In the genomic region with DNA sequence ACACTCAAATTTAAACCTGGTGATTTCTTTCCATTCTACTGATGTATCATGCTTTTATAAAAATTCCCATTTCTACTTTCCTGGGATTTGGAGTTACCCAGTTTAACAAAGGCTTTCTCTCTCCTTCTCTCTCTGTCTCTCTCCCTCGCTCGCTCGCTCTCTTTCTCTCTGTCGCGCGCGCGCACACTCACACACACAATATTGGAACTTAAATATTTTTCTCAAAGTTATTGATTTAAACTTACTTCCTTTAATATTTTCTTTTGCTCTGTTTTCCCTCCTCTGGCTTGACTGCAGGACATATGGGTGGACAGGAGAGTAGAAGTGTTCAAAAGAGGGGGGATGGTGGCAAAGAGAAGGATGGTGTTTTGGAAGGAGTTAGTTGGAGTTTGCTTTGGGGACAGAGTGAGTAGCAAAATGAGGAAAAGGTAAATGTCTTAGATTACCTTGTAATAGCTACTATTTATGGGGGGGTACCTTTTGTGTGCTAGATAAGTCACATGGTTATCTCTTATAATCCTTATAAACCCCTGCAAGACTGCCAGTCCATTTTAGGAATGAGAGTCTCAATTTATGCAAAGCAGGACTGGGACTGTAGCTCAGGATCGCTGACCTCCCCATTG, we compare ENCODE assay signal across 8 cellular contexts.
DNase-seq lines count a peak whose midpoint lies in the region; ATAC-seq and TF ChIP-seq lines count a peak whose summit lies in the region.

No MANE protein-coding gene starts in this region.

- no peaks in the 10 kb centered on the region for H3K36me3 ChIP-seq in mucosa of stomach (ENCODE audit: control insufficient read depth, insufficient read depth, low read length)

- peak overlapping the region; percentile 80 for H3K4me3 ChIP-seq in GM12865 (ENCODE audit: low read depth, low read length)
- H3K4me3 ChIP-seq in choroid plexus epithelial cell (ENCODE audit: low read depth, low read length), result peak overlapping the region; percentile 99
- H3K4me3 ChIP-seq in mucosa of stomach (ENCODE audit: low read length), result peak overlapping the region; percentile 44

- H3K9ac ChIP-seq in mucosa of stomach (ENCODE audit: low read length), result peak overlapping the region; percentile 98

- TF ChIP-seq CTCF in GM12865 (IDR thresholded peaks at IDR 0.05; ENCODE audit: insufficient read depth, low read depth, low read length, missing control alignments) (no peak), choroid plexus epithelial cell (conservative IDR thresholded peaks at IDR 0.05; ENCODE audit: low read depth, low read length) (no peak)

- ATAC-seq in HG03457 (IDR thresholded peaks at IDR 0.05; ENCODE audit: unreplicated experiment), result no peak
- no peak for ATAC-seq in HG03354 (IDR thresholded peaks at IDR 0.05; ENCODE audit: poor library complexity, severe bottlenecking, unreplicated experiment)

- no peaks in the 10 kb centered on the region for H3K9me3 ChIP-seq in mucosa of stomach (ENCODE audit: control insufficient read depth, low read length)

- H3K27me3 ChIP-seq in mucosa of stomach (ENCODE audit: control insufficient read depth, insufficient read depth, low read length), result no peaks in the 10 kb centered on the region

- no peak for DNase-seq in GM12865 (ENCODE audit: low read depth)
- peak; percentile 33 for DNase-seq in NCI-H345 treated with DMSO at 0.1 percent for 48 hours (lab: John Stamatoyannopoulos, UW; ENCODE audit: unreplicated experiment)
- no peak for DNase-seq in choroid plexus epithelial cell (ENCODE audit: low read depth)
- no peak for DNase-seq in COR-L47 (lab: John Stamatoyannopoulos, UW)
- no peak for DNase-seq in OCI-M2 (lab: John Stamatoyannopoulos, UW; ENCODE audit: unreplicated experiment)

- peaks cover 43% of the 10 kb centered on the region for H3K4me1 ChIP-seq in mucosa of stomach (ENCODE audit: control insufficient read depth, insufficient read depth, low read length)

Comparison
In these comparisons a context has a peak if more than half of its experiments do, and no peak if none do; other contexts are left out.
1. H3K4me3 ChIP-seq: peak in every context shown above with its lines; median percentile 99 in choroid plexus epithelial cell; 80 in GM12865; 44 in mucosa of stomach.